In genomic region chr5:68435611-68436010, GRCh38 we compare ENCODE assay signal across 15 cellular contexts.
DNase-seq lines count a peak whose midpoint lies in the region; ATAC-seq and TF ChIP-seq lines count a peak whose summit lies in the region.
"Had no signal": no experiment of that assay in that cellular context is flagged by ENCODE, and none has a peak within 500 bp of the region (broad histone marks: within the 10 kb centered on the region; RNA-seq: fewer than 3 reads in every experiment).

No MANE protein-coding gene starts in this region.

- H2AK5ac ChIP-seq in H9 (ENCODE audit: insufficient read length, low read length): no peak overlapping the region

- no peak overlapping the region for H2BK120ac ChIP-seq in H9 (ENCODE audit: low read depth, low read length, poor library complexity, severe bottlenecking)

- H4K8ac ChIP-seq in H9 (replicated peaks; ENCODE audit: insufficient read length, low read depth, low read length): no peak overlapping the region

- WGBS in H9 (ENCODE audit: extremely low coverage, insufficient read length, low lambda C conversion rate): no CpG with 5 or more reads among the region's 1 CpG

- H3K27ac ChIP-seq in CD4-positive, alpha-beta memory T cell (ENCODE audit: low read depth, low read length): no peak overlapping the region
- H3K27ac ChIP-seq in breast epithelium: peak overlapping the region; percentile 92 to 98
- H3K27ac ChIP-seq in H9 (ENCODE audit: insufficient read length, low read depth, low read length): no peak overlapping the region
- H3K27ac ChIP-seq: KMS-11, SK-N-MC had no signal

- no peaks in the 10 kb centered on the region for H3K27me3 ChIP-seq in CD4-positive, alpha-beta memory T cell (ENCODE audit: insufficient read depth, low read length)
- H3K27me3 ChIP-seq in breast epithelium (no peaks in the 10 kb centered on the region), H9 (ENCODE audit: insufficient read depth, low read length) (no peaks in the 10 kb centered on the region)
- H3K27me3 ChIP-seq: tibial artery had no signal

- H4K91ac ChIP-seq in H9 (ENCODE audit: insufficient read length, low read depth, low read length): no peak overlapping the region

- peak overlapping the region in 5 of 7 donors; percentile 30 to 90 (median 73) for H3K27ac Mint-ChIP-seq in CD4-positive, alpha-beta memory T cell
- H3K27ac Mint-ChIP-seq in natural killer cell treated with Interleukin-12 subunit alpha and Interleukin-12 subunit beta and Interleukin-15 and Interleukin-18, amount 100 ng/mL, for 72 hours: peak overlapping the region; percentile 85 to 92
- H3K27ac Mint-ChIP-seq in H9 (no peak overlapping the region), endothelial cell (ENCODE audit: unreplicated experiment) (no peak overlapping the region)
- no peak overlapping the region for H3K27ac Mint-ChIP-seq in activated naive CD4-positive, alpha-beta T cell treated with anti-CD3 and anti-CD28 coated beads, Interleukin-2, amount 10 ng/mL, durations not matched to agents 7 days and 5 days

- no peaks in the 10 kb centered on the region for H3K9me3 ChIP-seq in CD4-positive, alpha-beta memory T cell (ENCODE audit: control insufficient read depth in 1 of 2, low read length in 2 of 2)
- H3K9me3 ChIP-seq in breast epithelium (no peaks in the 10 kb centered on the region), H9 (ENCODE audit: control insufficient read depth, low read depth, low read length) (no peaks in the 10 kb centered on the region)
- H3K9me3 ChIP-seq: tibial artery had no signal

- H3K4me2 ChIP-seq in H9 (ENCODE audit: insufficient read depth, insufficient read length, low read length): no peak overlapping the region
- H3K4me2 ChIP-seq: KMS-11 had no signal

- H3K79me2 ChIP-seq in H9 (ENCODE audit: insufficient read depth, low read length): no peaks in the 10 kb centered on the region

- intact Hi-C loops in CD4-positive, alpha-beta memory T cell (cut with micrococcal nuclease): loop anchor here (2.0 kb wide), 1 partner anchor 25 kb away; no protein-coding TSS in a partner anchor
- intact Hi-C loops in breast epithelium (cut with DNase I; ENCODE audit: low total_unique reads): no loop called here

- POLR2A ChIA-PET in CD4-positive, alpha-beta memory T cell (lab: Charles Lee; ENCODE audit: partially characterized antibody): interaction anchor here (1.0 to 1.9 kb wide), 3 partner anchors 68 to 276 kb away, joined by 3 to 8 read pairs (median 4); no protein-coding TSS in a partner anchor

- no peak for ATAC-seq in natural killer cell treated with Interleukin-12 subunit alpha and Interleukin-12 subunit beta and Interleukin-15 and Interleukin-18, amount 100 ng/mL, for 72 hours

- no peaks in the 10 kb centered on the region for H3K36me3 ChIP-seq in CD4-positive, alpha-beta memory T cell (ENCODE audit: insufficient read depth, low read length)
- H3K36me3 ChIP-seq in breast epithelium: no peaks in the 10 kb centered on the region
- H3K36me3 ChIP-seq: tibial artery had no signal

- no peaks in the 10 kb centered on the region for H3K27me3 Mint-ChIP-seq in CD4-positive, alpha-beta memory T cell
- H3K27me3 Mint-ChIP-seq in natural killer cell treated with Interleukin-12 subunit alpha and Interleukin-12 subunit beta and Interleukin-15 and Interleukin-18, amount 100 ng/mL, for 72 hours: no peaks in the 10 kb centered on the region
- peaks cover 11% of the 10 kb centered on the region for H3K27me3 Mint-ChIP-seq in H9 (ENCODE audit: low read depth)
- peaks cover 2% of the 10 kb centered on the region for H3K27me3 Mint-ChIP-seq in endothelial cell (ENCODE audit: unreplicated experiment)
- H3K27me3 Mint-ChIP-seq in activated naive CD4-positive, alpha-beta T cell treated with anti-CD3 and anti-CD28 coated beads, Interleukin-2, amount 10 ng/mL, durations not matched to agents 7 days and 5 days: peaks cover 34% of the 10 kb centered on the region
- H3K27me3 Mint-ChIP-seq: CD4-positive, CD25-positive, alpha-beta regulatory T cell had no signal

- TF ChIP-seq CTCF in NB4 (IDR thresholded peaks at IDR 0.05; ENCODE audit: low read depth, low read length): no peak
- no peak for TF ChIP-seq CTCF in breast epithelium (IDR thresholded peaks at IDR 0.05)
- TF ChIP-seq CTCF in H9 (conservative IDR thresholded peaks at IDR 0.05): no peak
- TF ChIP-seq CTCF in endothelial cell (IDR thresholded peaks at IDR 0.05; ENCODE audit: unreplicated experiment): no peak

- H3K4me1 ChIP-seq in CD4-positive, alpha-beta memory T cell (ENCODE audit: insufficient read depth, low read length): peaks cover 40% of the 10 kb centered on the region
- H3K4me1 ChIP-seq in breast epithelium: peaks cover 0 to 9% of the 10 kb centered on the region in 2 donors
- H3K4me1 ChIP-seq in H9 (ENCODE audit: insufficient read depth, low read length): no peaks in the 10 kb centered on the region

- H3K4ac ChIP-seq in H9 (ENCODE audit: low read depth, low read length): no peak overlapping the region

- no peak overlapping the region for H2BK15ac ChIP-seq in H9 (ENCODE audit: low read depth, low read length)

- H3K56ac ChIP-seq in H9 (ENCODE audit: insufficient read length, low read depth, low read length): no peak overlapping the region

- H3K4me1 Mint-ChIP-seq in CD4-positive, alpha-beta memory T cell: peaks cover 27 to 40% (median 36%) of the 10 kb centered on the region in 4 donors
- H3K4me1 Mint-ChIP-seq in natural killer cell treated with Interleukin-12 subunit alpha and Interleukin-12 subunit beta and Interleukin-15 and Interleukin-18, amount 100 ng/mL, for 72 hours (ENCODE audit: low read depth in 2 of 2): peaks cover 63 to 64% of the 10 kb centered on the region in 2 donors
- H3K4me1 Mint-ChIP-seq in H9 (0 out of 4 replicates have a peak, but pooled peaks cover 0 to 7% of the 10 kb centered on the region in 2 experiments), endothelial cell (ENCODE audit: unreplicated experiment) (peaks cover 28% of the 10 kb centered on the region)
- H3K4me1 Mint-ChIP-seq in activated naive CD4-positive, alpha-beta T cell treated with anti-CD3 and anti-CD28 coated beads, Interleukin-2, amount 10 ng/mL, durations not matched to agents 7 days and 5 days: peaks cover 39% of the 10 kb centered on the region

- no peaks in the 10 kb centered on the region for H3K36me3 Mint-ChIP-seq in CD4-positive, alpha-beta memory T cell
- no peaks in the 10 kb centered on the region for H3K36me3 Mint-ChIP-seq in natural killer cell treated with Interleukin-12 subunit alpha and Interleukin-12 subunit beta and Interleukin-15 and Interleukin-18, amount 100 ng/mL, for 72 hours
- H3K36me3 Mint-ChIP-seq in H9 (ENCODE audit: insufficient read depth in 1 of 3, low read depth in 3 of 3) (no peaks in the 10 kb centered on the region), endothelial cell (ENCODE audit: low read depth, unreplicated experiment) (no peaks in the 10 kb centered on the region)
- H3K36me3 Mint-ChIP-seq in activated naive CD4-positive, alpha-beta T cell treated with anti-CD3 and anti-CD28 coated beads, Interleukin-2, amount 10 ng/mL, durations not matched to agents 7 days and 5 days: no peaks in the 10 kb centered on the region
- H3K36me3 Mint-ChIP-seq: CD4-positive, CD25-positive, alpha-beta regulatory T cell had no signal

- peaks cover 0 to 2% (median 0%) of the 10 kb centered on the region in 8 donors for H3K9me3 Mint-ChIP-seq in CD4-positive, alpha-beta memory T cell
- no peaks in the 10 kb centered on the region for H3K9me3 Mint-ChIP-seq in natural killer cell treated with Interleukin-12 subunit alpha and Interleukin-12 subunit beta and Interleukin-15 and Interleukin-18, amount 100 ng/mL, for 72 hours
- H3K9me3 Mint-ChIP-seq in H9: no peaks in the 10 kb centered on the region
- H3K9me3 Mint-ChIP-seq in endothelial cell (ENCODE audit: unreplicated experiment): no peaks in the 10 kb centered on the region
- no peaks in the 10 kb centered on the region for H3K9me3 Mint-ChIP-seq in activated naive CD4-positive, alpha-beta T cell treated with anti-CD3 and anti-CD28 coated beads, Interleukin-2, amount 10 ng/mL, durations not matched to agents 7 days and 5 days

- TF ChIP-seq POLR2A in NB4 (IDR thresholded peaks at IDR 0.05; ENCODE audit: extremely low read depth, insufficient read length) (no peak), breast epithelium (IDR thresholded peaks at IDR 0.05) (no peak)

- H3K4me3 ChIP-seq in CD4-positive, alpha-beta memory T cell (ENCODE audit: low read length in 2 of 2): no peak overlapping the region
- H3K4me3 ChIP-seq in NB4 (ENCODE audit: low read depth, low read length) (no peak overlapping the region), breast epithelium (no peak overlapping the region)
- H3K4me3 ChIP-seq: SK-N-MC, tibial artery had no signal

- H3K23ac ChIP-seq in H9 (ENCODE audit: insufficient read length, low read depth, low read length): no peak overlapping the region

- H2BK5ac ChIP-seq in H9 (ENCODE audit: insufficient read length, low read length): no peak overlapping the region

- H4K5ac ChIP-seq in H9 (ENCODE audit: insufficient read length, low read depth, low read length): no peak overlapping the region

- no peak overlapping the region for H3K9ac ChIP-seq in H9 (ENCODE audit: extremely low read depth, insufficient read length, low read length)
- H3K9ac ChIP-seq: KMS-11 had no signal

- no peak overlapping the region for H3K14ac ChIP-seq in H9 (ENCODE audit: insufficient read depth, low read length)

- H2BK20ac ChIP-seq in H9 (ENCODE audit: low read depth, low read length, poor library complexity, severe bottlenecking): no peak overlapping the region

- H2BK12ac ChIP-seq in H9 (ENCODE audit: insufficient read length, low read depth, low read length): no peak overlapping the region

- no peaks in the 10 kb centered on the region for H3K79me1 ChIP-seq in H9 (ENCODE audit: insufficient read depth, low read depth, low read length, poor library complexity, severe bottlenecking)

- H3K4me3 Mint-ChIP-seq in CD4-positive, alpha-beta memory T cell: peak overlapping the region in 4 of 8 donors; percentile 14 to 73 (median 38)
- H3K4me3 Mint-ChIP-seq in natural killer cell treated with Interleukin-12 subunit alpha and Interleukin-12 subunit beta and Interleukin-15 and Interleukin-18, amount 100 ng/mL, for 72 hours: peak overlapping the region; percentile 72
- no peak overlapping the region for H3K4me3 Mint-ChIP-seq in H9
- H3K4me3 Mint-ChIP-seq in endothelial cell (ENCODE audit: unreplicated experiment): no peak overlapping the region
- H3K4me3 Mint-ChIP-seq in activated naive CD4-positive, alpha-beta T cell treated with anti-CD3 and anti-CD28 coated beads, Interleukin-2, amount 10 ng/mL, durations not matched to agents 7 days and 5 days: no peak overlapping the region

- no peaks in the 10 kb centered on the region for H4K20me1 ChIP-seq in H9 (ENCODE audit: control insufficient read depth, insufficient read depth, insufficient read length)

- no peak for DNase-seq in CD4-positive, alpha-beta memory T cell
- DNase-seq in NB4 (ENCODE audit: low read depth) (peak; percentile 68), breast epithelium (ENCODE audit: low spot score in 2 of 2) (no peak), H9 (no peak), endothelial cell (ENCODE audit: low spot score) (no peak), NCI-H748 treated with DMSO at 0.1 percent for 48 hours (lab: John Stamatoyannopoulos, UW) (no peak)
- no peak for DNase-seq in natural killer cell treated with Interleukin-12 subunit alpha and Interleukin-12 subunit beta and Interleukin-15 and Interleukin-18, amount 100 ng/mL, for 72 hours (ENCODE audit: low spot score)
- no peak for DNase-seq in activated naive CD4-positive, alpha-beta T cell treated with anti-CD3 and anti-CD28 coated beads, Interleukin-2, amount 10 ng/mL, durations not matched to agents 7 days and 5 days
- DNase-seq: activated naive CD4-positive, alpha-beta T cell; CD4-positive, CD25-positive, alpha-beta regulatory T cell; kidney glomerular epithelial cell; NCI-H446 treated with DMSO at 0.1 percent for 48 hours had no signal

- CTCF ChIA-PET in CD4-positive, alpha-beta memory T cell (lab: Charles Lee; ENCODE audit: partially characterized antibody): interaction anchor here (2.0 kb wide), 1 partner anchor 149 kb away, joined by 6 read pairs; no protein-coding TSS in a partner anchor
- CTCF ChIA-PET in activated naive CD4-positive, alpha-beta T cell treated with anti-CD3 and anti-CD28 coated beads, Interleukin-2, amount 10 ng/mL, durations not matched to agents 7 days and 5 days (lab: Charles Lee): interaction anchor here (1.3 to 1.4 kb wide), 2 partner anchors 25 to 150 kb away, joined by 3 to 4 read pairs; no protein-coding TSS in a partner anchor

- no peaks in the 10 kb centered on the region for H3K23me2 ChIP-seq in H9 (ENCODE audit: insufficient read length, low read depth, low read length, poor library complexity, severe bottlenecking)

- H3K18ac ChIP-seq in H9 (ENCODE audit: insufficient read length, low read depth, low read length): no peak overlapping the region

- H3T11ph ChIP-seq in H9 (ENCODE audit: low read length): no peak overlapping the region

- no peak overlapping the region for H2AFZ ChIP-seq in H9 (ENCODE audit: low read length)

Comparison
In these comparisons a context has a peak if more than half of its experiments do, and no peak if none do; other contexts are left out.
1. H3K27ac ChIP-seq: peak in breast epithelium (2 of 2); none in CD4-positive, alpha-beta memory T cell (single experiment) and H9 (single experiment).
2. H3K27ac Mint-ChIP-seq: peak in CD4-positive, alpha-beta memory T cell (5 of 7) and natural killer cell treated with Interleukin-12 subunit alpha and Interleukin-12 subunit beta and Interleukin-15 and Interleukin-18, amount 100 ng/mL, for 72 hours (2 of 2); none in H9 (0 of 3), endothelial cell (single experiment) and activated naive CD4-positive, alpha-beta T cell treated with anti-CD3 and anti-CD28 coated beads, Interleukin-2, amount 10 ng/mL, durations not matched to agents 7 days and 5 days (single experiment).